ENCODE assay signal across 19 cellular contexts in the genomic region with DNA sequence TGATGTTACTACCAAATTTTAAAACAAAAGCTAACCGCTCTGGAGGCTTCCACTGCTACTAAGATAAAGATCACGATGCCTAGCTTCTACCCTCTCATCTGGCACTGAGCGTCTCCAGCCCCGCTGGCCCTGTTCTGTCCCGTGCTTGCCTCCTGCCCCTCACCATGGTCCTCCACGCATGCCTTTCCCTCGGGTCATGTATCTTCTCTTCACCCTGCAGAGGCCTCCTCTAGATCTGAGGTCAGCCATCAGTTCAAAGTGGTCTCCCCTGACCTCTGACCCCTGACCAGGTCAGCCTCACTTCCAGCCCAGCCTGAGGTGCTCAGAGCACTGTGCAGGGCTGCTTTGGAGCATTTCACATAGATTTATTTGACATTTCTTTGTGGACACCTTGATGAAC. TPM values are rescaled to one million over a fixed set of nuclear protein-coding genes. Genes with fewer than 3 reads are reported as not detected.
DNase-seq lines count a peak whose midpoint lies in the region; ATAC-seq lines count a peak whose summit lies in the region.
"Had no signal": no experiment of that assay in that cellular context is flagged by ENCODE, and none has a peak within 500 bp of the region (broad histone marks: within the 10 kb centered on the region; RNA-seq: fewer than 3 reads in every experiment).

No MANE protein-coding gene starts in this region.

- WGBS in mesenchymal stem cell: 88% methylated on average over 7 of the region's 7 CpGs

- no peak overlapping the region for H3K23ac ChIP-seq in mesenchymal stem cell (ENCODE audit: low read length in 2 of 2)

- H3K27me3 Mint-ChIP-seq in activated CD8-positive, alpha-beta memory T cell treated with anti-CD3 and anti-CD28 coated beads, Interleukin-2, amount 10 ng/mL, durations not matched to agents 7 days and 5 days: no peaks in the 10 kb centered on the region
- H3K27me3 Mint-ChIP-seq: CD4-positive, alpha-beta memory T cell had no signal

- CTCF ChIA-PET in activated CD8-positive, alpha-beta memory T cell treated with anti-CD3 and anti-CD28 coated beads, Interleukin-2, amount 10 ng/mL, durations not matched to agents 7 days and 5 days (lab: Charles Lee): interaction anchor here (1.0 to 1.9 kb wide), 3 partner anchors 24 to 96 kb away, joined by 3 to 4 read pairs (median 3); no protein-coding TSS in a partner anchor

- no peak overlapping the region for H4K91ac ChIP-seq in mesenchymal stem cell (ENCODE audit: low read length)

- no peak overlapping the region for H3K4ac ChIP-seq in mesenchymal stem cell (ENCODE audit: low read depth in 1 of 2, low read length in 2 of 2)

- H2BK12ac ChIP-seq in mesenchymal stem cell (ENCODE audit: low read length in 2 of 2): peak overlapping the region in 1 of 2 experiments; percentile 17

- DNase-seq in activated CD8-positive, alpha-beta memory T cell treated with anti-CD3 and anti-CD28 coated beads, Interleukin-2, amount 10 ng/mL, durations not matched to agents 7 days and 5 days: peak; percentile 38
- DNase-seq in activated CD8-positive, alpha-beta memory T cell treated with anti-CD3 and anti-CD28 coated beads for 24 hours: no peak
- no peak for DNase-seq in mesenchymal stem cell
- DNase-seq in stimulated activated CD4-positive, alpha-beta T cell treated with anti-CD3 and anti-CD28 coated beads, Interleukin-15, amount 100 ng/mL, for 24 hours: no peak
- no peak for DNase-seq in pons (ENCODE audit: low spot score)
- DNase-seq: AML-193; BE2C; C1 segment of cervical spinal cord; Calu3; CD4-positive, alpha-beta memory T cell; COR-L47; DMS53; DMS79 treated with DMSO at 0.1 percent for 48 hours; GF-D8; GOT3; HFFc6 had no signal

- H2AFZ ChIP-seq in mesenchymal stem cell (ENCODE audit: low read depth, low read length): no peak overlapping the region

- no peak overlapping the region for H3K14ac ChIP-seq in mesenchymal stem cell (ENCODE audit: low read length in 2 of 2)

- H2BK5ac ChIP-seq in mesenchymal stem cell (ENCODE audit: low read depth, low read length, poor library complexity, severe bottlenecking): no peak overlapping the region

- peak overlapping the region; percentile 9 to 25 for H3K18ac ChIP-seq in mesenchymal stem cell (ENCODE audit: low read depth in 1 of 2, low read length in 2 of 2)

- H3K4me3 ChIP-seq in mesenchymal stem cell (ENCODE audit: insufficient read depth in 1 of 2, low read depth in 1 of 2, low read length in 2 of 2): no peak overlapping the region
- H3K4me3 ChIP-seq: HAP-1 had no signal

- peaks cover 61% of the 10 kb centered on the region for H3K79me1 ChIP-seq in mesenchymal stem cell (replicated peaks; ENCODE audit: low read length, poor library complexity, severe bottlenecking)

- peaks cover 7% of the 10 kb centered on the region for H3K4me1 ChIP-seq in mesenchymal stem cell (ENCODE audit: control insufficient read depth, insufficient read depth, low read depth, low read length)
- H3K4me1 ChIP-seq: HAP-1 had no signal

- H4K8ac ChIP-seq in mesenchymal stem cell (ENCODE audit: low read length): peak overlapping the region; percentile 45

- no peak overlapping the region for H2AK5ac ChIP-seq in mesenchymal stem cell (ENCODE audit: low read length, severe bottlenecking)

- H3K27ac Mint-ChIP-seq in activated CD8-positive, alpha-beta memory T cell treated with anti-CD3 and anti-CD28 coated beads, Interleukin-2, amount 10 ng/mL, durations not matched to agents 7 days and 5 days: no peak overlapping the region
- H3K27ac Mint-ChIP-seq: CD4-positive, alpha-beta memory T cell; HFFc6 had no signal

- no peak overlapping the region for H2BK120ac ChIP-seq in mesenchymal stem cell (ENCODE audit: low read depth, low read length)

- no peak overlapping the region for H3K4me2 ChIP-seq in mesenchymal stem cell (ENCODE audit: low read length, poor library complexity, severe bottlenecking)

- H3K9me3 Mint-ChIP-seq in activated CD8-positive, alpha-beta memory T cell treated with anti-CD3 and anti-CD28 coated beads, Interleukin-2, amount 10 ng/mL, durations not matched to agents 7 days and 5 days (ENCODE audit: low read depth): no peaks in the 10 kb centered on the region
- H3K9me3 Mint-ChIP-seq: CD4-positive, alpha-beta memory T cell; HFFc6 had no signal

- no peak overlapping the region for H3K4me3 Mint-ChIP-seq in activated CD8-positive, alpha-beta memory T cell treated with anti-CD3 and anti-CD28 coated beads, Interleukin-2, amount 10 ng/mL, durations not matched to agents 7 days and 5 days
- H3K4me3 Mint-ChIP-seq: CD4-positive, alpha-beta memory T cell; HFFc6 had no signal

- peak overlapping the region; percentile 28 for H2BK15ac ChIP-seq in mesenchymal stem cell (ENCODE audit: low read depth, poor library complexity, severe bottlenecking)

- H3K4me1 Mint-ChIP-seq in activated CD8-positive, alpha-beta memory T cell treated with anti-CD3 and anti-CD28 coated beads, Interleukin-2, amount 10 ng/mL, durations not matched to agents 7 days and 5 days: peaks cover 13% of the 10 kb centered on the region

- no peak for ATAC-seq in activated CD8-positive, alpha-beta memory T cell treated with anti-CD3 and anti-CD28 coated beads, Interleukin-2, amount 10 ng/mL, durations not matched to agents 7 days and 5 days

- peak overlapping the region; percentile 76 for H3K27ac ChIP-seq in KOPT-K1 (ENCODE audit: low read depth, low read length, poor library complexity, severe bottlenecking)
- H3K27ac ChIP-seq in mesenchymal stem cell (ENCODE audit: low read length, poor library complexity, severe bottlenecking): no peak overlapping the region
- H3K27ac ChIP-seq: 22Rv1 had no signal

- H3K27me3 ChIP-seq in mesenchymal stem cell (ENCODE audit: control insufficient read depth in 1 of 2, insufficient read depth in 1 of 2, low read length in 2 of 2): no peaks in the 10 kb centered on the region
- H3K27me3 ChIP-seq: BE2C had no signal

- no peak overlapping the region for H3K9ac ChIP-seq in mesenchymal stem cell (ENCODE audit: low read length)

- H3K9me3 ChIP-seq in KOPT-K1 (ENCODE audit: insufficient read depth, low read length, poor library complexity, severe bottlenecking): no peaks in the 10 kb centered on the region
- no peaks in the 10 kb centered on the region for H3K9me3 ChIP-seq in mesenchymal stem cell (ENCODE audit: control insufficient read depth, low read length)
- H3K9me3 ChIP-seq: BE2C, HAP-1 had no signal

- H3K36me3 Mint-ChIP-seq in activated CD8-positive, alpha-beta memory T cell treated with anti-CD3 and anti-CD28 coated beads, Interleukin-2, amount 10 ng/mL, durations not matched to agents 7 days and 5 days: peaks cover 5% of the 10 kb centered on the region

- peaks cover 49% of the 10 kb centered on the region for H3K36me3 ChIP-seq in KOPT-K1 (ENCODE audit: insufficient read depth, low read length)
- H3K36me3 ChIP-seq in mesenchymal stem cell (ENCODE audit: control insufficient read depth in 1 of 2, insufficient read depth in 2 of 2, low read depth in 1 of 2, low read length in 2 of 2): peaks cover 34 to 48% of the 10 kb centered on the region in 2 experiments

RNA-seq across cellular contexts. Expression of a gene that starts 28.3 kb away (rescaled TPM):
- 10 to 100 TPM; 45.8 to 52.5 TPM for total RNA-seq in activated CD8-positive, alpha-beta memory T cell treated with anti-CD3 and anti-CD28 coated beads, Interleukin-2, amount 10 ng/mL, durations not matched to agents 7 days and 5 days
- 54.7 TPM for polyA plus RNA-seq in mesenchymal stem cell (2013, experiment 1 of 2)
- polyA plus RNA-seq in mesenchymal stem cell (2013, experiment 2 of 2): 55.2 TPM

RNA-seq across cellular contexts. Expression of a gene that starts 28.7 kb away (rescaled TPM):
- total RNA-seq in activated CD8-positive, alpha-beta memory T cell treated with anti-CD3 and anti-CD28 coated beads, Interleukin-2, amount 10 ng/mL, durations not matched to agents 7 days and 5 days: 10 to 100 TPM; 16.4 to 19.8 TPM
- 91.2 TPM for polyA plus RNA-seq in mesenchymal stem cell (2013, experiment 1 of 2)
- 90.8 TPM for polyA plus RNA-seq in mesenchymal stem cell (2013, experiment 2 of 2)
